8 cellular contexts compared by ENCODE assay signal in genomic region chr7:102715718-102716117, GRCh38. TPM values are rescaled to one million over a fixed set of nuclear protein-coding genes. Genes with fewer than 3 reads are reported as not detected.
A peak's percentile ranks its signal among the peaks of the same experiment; 100 is the strongest.
DNase-seq lines count a peak whose midpoint lies in the region; ATAC-seq and TF ChIP-seq lines count a peak whose summit lies in the region.
"Not testable (repeated sequence)": the region's sequence is repeated elsewhere in the genome, so short reads cannot be mapped to it uniquely, and the experiment has no call there.

No MANE protein-coding gene starts in this region.

- H3K9me3 ChIP-seq in CD4-positive, alpha-beta T cell (ENCODE audit: control insufficient read depth, low read length) = not testable (repeated sequence)

- intact Hi-C loops in CD4-positive, alpha-beta T cell (cut with DNase I, micrococcal nuclease) = not testable (repeated sequence)

- not testable (repeated sequence) for H3K27ac ChIP-seq in CD4-positive, alpha-beta T cell (ENCODE audit: low read depth, low read length)

- not testable (repeated sequence) for H3K4me1 Mint-ChIP-seq in CD4-positive, alpha-beta T cell (ENCODE audit: low read depth); WTC11; neural crest cell

- ATAC-seq in CD4-positive, alpha-beta T cell (ENCODE audit: poor library complexity) = peak; percentile 87
- peak; percentile 53 for ATAC-seq in GM19023 (IDR thresholded peaks at IDR 0.05; ENCODE audit: unreplicated experiment)
- ATAC-seq in GM21717 (IDR thresholded peaks at IDR 0.05; ENCODE audit: unreplicated experiment) = peak; percentile 44
- ATAC-seq in HG02981 (IDR thresholded peaks at IDR 0.05; ENCODE audit: unreplicated experiment) = peak; percentile 82
- peak; percentile 45 for ATAC-seq in HG03571 (IDR thresholded peaks at IDR 0.05; ENCODE audit: unreplicated experiment)
- peak; percentile 97 for ATAC-seq in WTC11

- not testable (repeated sequence) for H3K27me3 Mint-ChIP-seq in CD4-positive, alpha-beta T cell; WTC11 (ENCODE audit: low read depth)
- peaks cover 41% of the 10 kb centered on the region for H3K27me3 Mint-ChIP-seq in neural crest cell (ENCODE audit: low read depth)

- CTCF ChIA-PET in CD4-positive, alpha-beta T cell (lab: Charles Lee); WTC11 (lab: Charles Lee): not testable (repeated sequence)

- POLR2A ChIA-PET in CD4-positive, alpha-beta T cell (lab: Charles Lee) = not testable (repeated sequence)
- POLR2A ChIA-PET in WTC11 (lab: Charles Lee) = interaction anchor here (0.6 kb wide), 1 partner anchor 86 kb away, joined by 4 read pairs; no protein-coding TSS in a partner anchor

- not testable (repeated sequence) for H3K4me3 ChIP-seq in choroid plexus epithelial cell (ENCODE audit: low read depth, low read length)

- not testable (repeated sequence) for H3K27me3 ChIP-seq in CD4-positive, alpha-beta T cell (ENCODE audit: control insufficient read depth, insufficient read depth, low read length)

- not testable (repeated sequence) for H3K9me3 Mint-ChIP-seq in CD4-positive, alpha-beta T cell; WTC11; neural crest cell

- not testable (repeated sequence) for TF ChIP-seq CTCF in CD4-positive, alpha-beta T cell (IDR thresholded peaks at IDR 0.05); WTC11 (IDR thresholded peaks at IDR 0.05); neural crest cell (conservative IDR thresholded peaks at IDR 0.05)
- peak; percentile 12 for TF ChIP-seq CTCF in choroid plexus epithelial cell (conservative IDR thresholded peaks at IDR 0.05; ENCODE audit: low read depth, low read length)

- not testable (repeated sequence) for H3K27ac Mint-ChIP-seq in CD4-positive, alpha-beta T cell; WTC11
- H3K27ac Mint-ChIP-seq in neural crest cell (ENCODE audit: unreplicated experiment) = peak overlapping the region; percentile 43

- not testable (repeated sequence) for DNase-seq in CD4-positive, alpha-beta T cell; WTC11 (ENCODE audit: low spot score); choroid plexus epithelial cell (ENCODE audit: low read depth); neural crest cell (ENCODE audit: low read depth, low spot score)

- H3K36me3 Mint-ChIP-seq in CD4-positive, alpha-beta T cell (ENCODE audit: low read depth); WTC11; neural crest cell (ENCODE audit: low read depth): not testable (repeated sequence)

- not testable (repeated sequence) for H3K4me3 Mint-ChIP-seq in CD4-positive, alpha-beta T cell; WTC11; neural crest cell

RNA-seq across cellular contexts. Expression of gene FAM185A, which starts 33.1 kb away (rescaled TPM):
- 1 to 10 TPM; 4.5 to 4.9 TPM for total RNA-seq in CD4-positive, alpha-beta T cell
- total RNA-seq in WTC11 (2021) (7.7 to 8.6 TPM (median 7.9 TPM) in 3 replicates), neural crest cell (7.7 and 9.0 TPM in 2 replicates)

RNA-seq across cellular contexts. Expression of gene POLR2J2, which starts 44.3 kb away (rescaled TPM):
- 10 to 100 TPM; 76.6 to 81.3 TPM for total RNA-seq in CD4-positive, alpha-beta T cell
- total RNA-seq in WTC11 (2021) (4.3 to 5.9 TPM (median 5.5 TPM) in 3 replicates), neural crest cell (1.3 and 5.8 TPM in 2 replicates)

Comparison
In these comparisons a context has a peak if more than half of its experiments do, and no peak if none do; other contexts are left out.
1. ATAC-seq: peak in every context shown above with its lines; median percentile 97 in WTC11; 87 in CD4-positive, alpha-beta T cell; 82 in HG02981; 53 in GM19023; 45 in HG03571; 44 in GM21717.
2. RNA of gene POLR2J2, which starts 44.3 kb away (total RNA-seq): 76.6 to 81.3 TPM in CD4-positive, alpha-beta T cell; 4.3 to 5.9 TPM in WTC11 and 1.3 to 5.8 TPM in neural crest cell; every median in the first group is over 10 times any median in the second.